In genomic region chr20:23086931-23087411, GRCh38 we compare ENCODE assay signal across 13 cellular contexts. TPM values are rescaled to one million over a fixed set of nuclear protein-coding genes. Genes with fewer than 3 reads are reported as not detected.
DNase-seq lines count a peak whose midpoint lies in the region; ATAC-seq and TF ChIP-seq lines count a peak whose summit lies in the region.
"Had no signal": no experiment of that assay in that cellular context is flagged by ENCODE, and none has a peak within 500 bp of the region (broad histone marks: within the 10 kb centered on the region; RNA-seq: fewer than 3 reads in every experiment).

No MANE protein-coding gene starts in this region.

- H3K4me2 ChIP-seq in MM.1S (ENCODE audit: low read depth, low read length) (peak overlapping the region; percentile 9; the same call in 1 of the 2 replicates), PC-3 (ENCODE audit: low read length) (no peak overlapping the region)
- H3K4me2 ChIP-seq: KMS-11 had no signal

- H3K36me3 Mint-ChIP-seq in nephron progenitor cell (ENCODE audit: low read depth): no peaks in the 10 kb centered on the region

- H3K4me3 Mint-ChIP-seq in nephron progenitor cell: no peak overlapping the region

- H3K9me3 ChIP-seq in MM.1S (replicated peaks; ENCODE audit: insufficient read depth, low read length) (no peaks in the 10 kb centered on the region), body of pancreas (no peaks in the 10 kb centered on the region), gastrocnemius medialis (no peaks in the 10 kb centered on the region), PC-3 (ENCODE audit: low read length) (no peaks in the 10 kb centered on the region)

- H3K4me1 Mint-ChIP-seq in nephron progenitor cell: peaks cover 58% of the 10 kb centered on the region

- H3K27me3 Mint-ChIP-seq in nephron progenitor cell (ENCODE audit: low read depth, poor library complexity): peaks cover 6% of the 10 kb centered on the region

- no peak for DNase-seq in MM.1S
- DNase-seq in body of pancreas: peak in 1 of 4 donors; percentile 52
- no peak for DNase-seq in left lobe of liver (ENCODE audit: low spot score)
- no peak for DNase-seq in gastrocnemius medialis
- no peak for DNase-seq in PC-3
- no peak for DNase-seq in nephron progenitor cell
- no peak for DNase-seq in GM19238 (ENCODE audit: insufficient read length, low spot score)
- DNase-seq in retina: no peak
- DNase-seq: activated gamma-delta T cell, hippocampal formation, nucleus accumbens had no signal

- POLR2A ChIA-PET in PC-3 (lab: Charles Lee; ENCODE audit: unreplicated experiment): no interaction called here

- TF ChIP-seq CTCF in MM.1S (IDR thresholded peaks at IDR 0.05; ENCODE audit: low read length) (no peak), body of pancreas (IDR thresholded peaks at IDR 0.05) (no peak), gastrocnemius medialis (IDR thresholded peaks at IDR 0.05 in 4 of 5, conservative IDR thresholded peaks at IDR 0.05 in 1 of 5) (no peak), PC-3 (conservative IDR thresholded peaks at IDR 0.05; ENCODE audit: low read depth, low read length) (no peak), nephron progenitor cell (IDR thresholded peaks at IDR 0.05) (no peak)

- no peaks in the 10 kb centered on the region for H3K4me1 ChIP-seq in MM.1S (ENCODE audit: low read length)
- H3K4me1 ChIP-seq in body of pancreas: peaks cover 9% of the 10 kb centered on the region
- H3K4me1 ChIP-seq in gastrocnemius medialis: peaks cover 8 to 22% of the 10 kb centered on the region in 2 donors
- H3K4me1 ChIP-seq in PC-3 (ENCODE audit: insufficient read depth, low read length): no peaks in the 10 kb centered on the region

- in situ Hi-C loops in gastrocnemius medialis (cut with MboI; ENCODE audit: low sequenced_read_pairs in 4 of 4): no loop called here

- BruUV-seq in PC-3 (replicated peaks; lab: Mats Ljungman, UMichigan): no TSS peak

- no peaks in the 10 kb centered on the region for H3K9me2 ChIP-seq in MM.1S (replicated peaks; ENCODE audit: insufficient read depth, low read length)
- H3K9me2 ChIP-seq in PC-3 (replicated peaks; ENCODE audit: low read length): no peaks in the 10 kb centered on the region

- H3F3A ChIP-seq in MM.1S (ENCODE audit: insufficient read depth, low read length) (no peaks in the 10 kb centered on the region), PC-3 (ENCODE audit: low read length, unreplicated experiment) (no peaks in the 10 kb centered on the region)

- CTCF ChIA-PET in PC-3 (lab: Charles Lee): no interaction called here

- H3K4me3 ChIP-seq in MM.1S (ENCODE audit: low read length): no peak overlapping the region
- no peak overlapping the region for H3K4me3 ChIP-seq in body of pancreas
- H3K4me3 ChIP-seq in gastrocnemius medialis: peak overlapping the region in 3 of 4 donors; percentile 12 to 57 (median 44)
- no peak overlapping the region for H3K4me3 ChIP-seq in PC-3 (ENCODE audit: low read length)

- H4K20me1 ChIP-seq in MM.1S (ENCODE audit: insufficient read depth, low read length) (no peaks in the 10 kb centered on the region), PC-3 (ENCODE audit: low read length) (no peaks in the 10 kb centered on the region)

- ATAC-seq in body of pancreas: no peak
- ATAC-seq in left lobe of liver: peak; percentile 26
- ATAC-seq in gastrocnemius medialis: no peak
- no peak for ATAC-seq in PC-3

- H3K79me2 ChIP-seq in MM.1S (ENCODE audit: low read length) (no peaks in the 10 kb centered on the region), PC-3 (ENCODE audit: low read length) (no peaks in the 10 kb centered on the region)

- no peaks in the 10 kb centered on the region for H3K36me3 ChIP-seq in MM.1S (replicated peaks; ENCODE audit: insufficient read depth, low read length)
- H3K36me3 ChIP-seq in body of pancreas (replicated peaks in 1 of 2; ENCODE audit: insufficient read depth in 1 of 2, low read depth in 2 of 2): no peaks in the 10 kb centered on the region
- H3K36me3 ChIP-seq in gastrocnemius medialis: no peaks in the 10 kb centered on the region
- H3K36me3 ChIP-seq in PC-3 (ENCODE audit: low read depth, low read length): no peaks in the 10 kb centered on the region

- TF ChIP-seq POLR2A in body of pancreas (IDR thresholded peaks at IDR 0.05) (no peak), gastrocnemius medialis (IDR thresholded peaks at IDR 0.05) (no peak)

- no peak overlapping the region for H3K9ac ChIP-seq in MM.1S (ENCODE audit: low read length)
- H3K9ac ChIP-seq in PC-3 (ENCODE audit: low read length): no peak overlapping the region
- H3K9ac ChIP-seq: KMS-11 had no signal

- intact Hi-C loops in body of pancreas (cut with DNase I): no loop called here
- intact Hi-C loops in gastrocnemius medialis (cut with DNase I; ENCODE audit: low total_unique reads): no loop called here
- intact Hi-C loops in PC-3 (cut with micrococcal nuclease): no loop called here

- H3K27me3 ChIP-seq in MM.1S (replicated peaks; ENCODE audit: insufficient read depth, low read length) (no peaks in the 10 kb centered on the region), body of pancreas (no peaks in the 10 kb centered on the region), gastrocnemius medialis (no peaks in the 10 kb centered on the region), PC-3 (ENCODE audit: low read length) (no peaks in the 10 kb centered on the region)

- H3K27ac ChIP-seq in MM.1S (ENCODE audit: low read length): no peak overlapping the region
- H3K27ac ChIP-seq in body of pancreas: peak overlapping the region in 3 of 4 donors; percentile 12 to 69 (median 63)
- peak overlapping the region; percentile 75 to 90 (median 83) for H3K27ac ChIP-seq in gastrocnemius medialis
- no peak overlapping the region for H3K27ac ChIP-seq in PC-3 (ENCODE audit: low read length)
- H3K27ac ChIP-seq: KMS-11, VCaP had no signal

- H3K27ac Mint-ChIP-seq in nephron progenitor cell: no peak overlapping the region

- H3K9me3 Mint-ChIP-seq in nephron progenitor cell: no peaks in the 10 kb centered on the region

- H2AFZ ChIP-seq in MM.1S (ENCODE audit: low read length) (no peak overlapping the region), PC-3 (ENCODE audit: low read length) (no peak overlapping the region)

- WGBS in body of pancreas, 2 donors: 64 to 68% methylated on average over 14 of the region's 14 CpGs

RNA-seq across cellular contexts. Expression of gene CD93, which starts 0.8 kb away (rescaled TPM):
- total RNA-seq in body of pancreas: 10 to 100 TPM; 14.2 to 19.2 TPM
- 4.8 TPM for total RNA-seq in left lobe of liver
- 10 to 100 TPM; 17.3 to 22.2 (median 21.1) TPM for total RNA-seq in gastrocnemius medialis
- not detected in 2 replicates for total RNA-seq in PC-3 (2014; rRNA removed)

RNA-seq across cellular contexts. Expression of gene THBD, which starts 37.5 kb away (rescaled TPM):
- 10 to 100 TPM; 14.3 to 44.2 TPM for total RNA-seq in body of pancreas
- total RNA-seq in left lobe of liver: 2.2 TPM
- total RNA-seq in gastrocnemius medialis: 10 to 100 TPM in 3 of 4 donors, 1 to 10 TPM in 1; 9.0 to 25.7 (median 17.5) TPM
- 3.1 and 4.5 TPM in 2 replicates for total RNA-seq in PC-3 (2014; rRNA removed)

RNA-seq across cellular contexts. Expression of gene SSTR4, which starts 51.9 kb away (rescaled TPM):
- total RNA-seq in body of pancreas (not detected), left lobe of liver (not detected), gastrocnemius medialis (not detected), PC-3 (2014; rRNA removed) (not detected in 2 replicates)

Comparison
In these comparisons a context has a peak if more than half of its experiments do, and no peak if none do; other contexts are left out.
1. H3K27ac ChIP-seq: peak in body of pancreas (3 of 4) and gastrocnemius medialis (4 of 4); none in MM.1S (single experiment) and PC-3 (single experiment).
2. H3K4me3 ChIP-seq: peak in gastrocnemius medialis (3 of 4); none in MM.1S (single experiment), body of pancreas (0 of 2) and PC-3 (single experiment).